8 cellular contexts compared by ENCODE assay signal in the genomic region with DNA sequence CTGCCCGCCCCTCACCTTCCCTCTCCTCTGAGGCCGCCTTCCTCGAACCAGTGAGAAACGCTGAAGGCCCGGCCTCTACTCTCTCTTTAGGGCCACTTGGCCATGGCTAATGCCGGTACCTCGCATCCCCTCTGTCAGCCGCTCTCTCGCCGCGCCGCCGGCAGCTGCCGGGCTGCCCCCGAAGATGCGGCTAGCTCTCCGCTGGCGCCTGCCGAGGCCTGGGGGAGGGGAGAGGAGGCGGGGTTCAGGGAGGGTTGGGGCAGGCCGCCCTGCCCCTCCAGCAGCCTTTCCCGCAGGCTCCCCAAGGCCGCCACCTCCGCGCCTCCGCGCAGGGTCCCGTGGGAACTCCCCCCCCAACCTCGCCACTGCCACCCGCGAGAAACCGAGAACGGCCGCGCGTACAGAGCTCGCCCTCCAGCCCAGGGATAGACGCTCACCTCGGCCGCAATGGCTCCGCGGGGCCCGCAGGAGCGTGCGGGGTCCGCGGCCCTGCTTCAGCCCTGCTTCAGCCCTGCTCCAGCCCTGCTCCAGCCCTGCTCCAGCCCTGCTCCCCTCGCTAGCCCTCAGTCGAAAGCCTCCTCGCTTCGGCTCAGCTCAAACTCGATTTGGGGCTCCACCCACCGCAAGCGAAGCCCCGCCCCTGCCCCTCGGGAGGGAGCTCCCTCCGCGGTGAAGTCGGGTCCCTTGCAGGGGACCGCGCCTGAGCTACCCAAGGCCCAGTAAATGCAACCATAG. TPM values are rescaled to one million over a fixed set of nuclear protein-coding genes. Genes with fewer than 3 reads are reported as not detected.
A peak's percentile ranks its signal among the peaks of the same experiment; 100 is the strongest.
DNase-seq lines count a peak whose midpoint lies in the region; ATAC-seq and TF ChIP-seq lines count a peak whose summit lies in the region.

A gene with protein sequence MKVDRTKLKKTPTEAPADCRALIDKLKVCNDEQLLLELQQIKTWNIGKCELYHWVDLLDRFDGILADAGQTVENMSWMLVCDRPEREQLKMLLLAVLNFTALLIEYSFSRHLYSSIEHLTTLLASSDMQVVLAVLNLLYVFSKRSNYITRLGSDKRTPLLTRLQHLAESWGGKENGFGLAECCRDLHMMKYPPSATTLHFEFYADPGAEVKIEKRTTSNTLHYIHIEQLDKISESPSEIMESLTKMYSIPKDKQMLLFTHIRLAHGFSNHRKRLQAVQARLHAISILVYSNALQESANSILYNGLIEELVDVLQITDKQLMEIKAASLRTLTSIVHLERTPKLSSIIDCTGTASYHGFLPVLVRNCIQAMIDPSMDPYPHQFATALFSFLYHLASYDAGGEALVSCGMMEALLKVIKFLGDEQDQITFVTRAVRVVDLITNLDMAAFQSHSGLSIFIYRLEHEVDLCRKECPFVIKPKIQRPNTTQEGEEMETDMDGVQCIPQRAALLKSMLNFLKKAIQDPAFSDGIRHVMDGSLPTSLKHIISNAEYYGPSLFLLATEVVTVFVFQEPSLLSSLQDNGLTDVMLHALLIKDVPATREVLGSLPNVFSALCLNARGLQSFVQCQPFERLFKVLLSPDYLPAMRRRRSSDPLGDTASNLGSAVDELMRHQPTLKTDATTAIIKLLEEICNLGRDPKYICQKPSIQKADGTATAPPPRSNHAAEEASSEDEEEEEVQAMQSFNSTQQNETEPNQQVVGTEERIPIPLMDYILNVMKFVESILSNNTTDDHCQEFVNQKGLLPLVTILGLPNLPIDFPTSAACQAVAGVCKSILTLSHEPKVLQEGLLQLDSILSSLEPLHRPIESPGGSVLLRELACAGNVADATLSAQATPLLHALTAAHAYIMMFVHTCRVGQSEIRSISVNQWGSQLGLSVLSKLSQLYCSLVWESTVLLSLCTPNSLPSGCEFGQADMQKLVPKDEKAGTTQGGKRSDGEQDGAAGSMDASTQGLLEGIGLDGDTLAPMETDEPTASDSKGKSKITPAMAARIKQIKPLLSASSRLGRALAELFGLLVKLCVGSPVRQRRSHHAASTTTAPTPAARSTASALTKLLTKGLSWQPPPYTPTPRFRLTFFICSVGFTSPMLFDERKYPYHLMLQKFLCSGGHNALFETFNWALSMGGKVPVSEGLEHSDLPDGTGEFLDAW (N-terminal part only) (minus strand): TSS at position 569 of the 735 bp plus-strand sequence. CDS start 32,612 bp downstream, outside the sequence.

- H3K9me3 ChIP-seq in HUES48 (ENCODE audit: control insufficient read depth, insufficient read depth, low read length) (peaks cover 23% of the 10 kb centered on the region), OCI-LY1 (ENCODE audit: low read length) (no peaks in the 10 kb centered on the region)

- H3K79me2 ChIP-seq in OCI-LY1 (ENCODE audit: insufficient read depth, low read length), result peaks cover 34% of the 10 kb centered on the region

- peaks cover 6% of the 10 kb centered on the region; the same call in 1 of the 2 replicates for H3K36me3 ChIP-seq in HUES48 (ENCODE audit: control insufficient read depth, insufficient read depth, low read length)
- peaks cover 9% of the 10 kb centered on the region for H3K36me3 ChIP-seq in OCI-LY1 (ENCODE audit: insufficient read depth, low read length)

- peak within 1 kb of the TSS; percentile 50 to 90 (median 86) for H3K27ac Mint-ChIP-seq in CD14-positive monocyte
- H3K27ac Mint-ChIP-seq in mesothelial cell of epicardium, result peak within 1 kb of the TSS; percentile 88

- H3K4me1 ChIP-seq in HUES48 (ENCODE audit: control insufficient read depth, insufficient read depth, low read length) (no peaks in the 10 kb centered on the region), OCI-LY1 (ENCODE audit: insufficient read depth, low read length, severe bottlenecking) (peaks cover 22% of the 10 kb centered on the region)

- H3K27ac ChIP-seq in HUES48 (ENCODE audit: low read depth, low read length), result peak within 1 kb of the TSS; percentile 97
- peak within 1 kb of the TSS; percentile 66 for H3K27ac ChIP-seq in OCI-LY1 (ENCODE audit: low read depth, low read length, poor library complexity, severe bottlenecking)

- H3K36me3 Mint-ChIP-seq in CD14-positive monocyte (peaks cover 4 to 5% of the 10 kb centered on the region in 2 donors), mesothelial cell of epicardium (peaks cover 3% of the 10 kb centered on the region)

- no peaks in the 10 kb centered on the region for H4K20me1 ChIP-seq in OCI-LY1 (ENCODE audit: insufficient read depth, low read length)

- H3K9ac ChIP-seq in HUES48 (ENCODE audit: low read depth, low read length) (peak within 1 kb of the TSS; percentile 85), OCI-LY1 (ENCODE audit: low read length) (peak within 1 kb of the TSS; percentile 97)

- ATAC-seq in GM19467 (IDR thresholded peaks at IDR 0.05; ENCODE audit: unreplicated experiment), result peak; percentile 34

- H3K9me3 Mint-ChIP-seq in CD14-positive monocyte (peaks cover 0 to 29% (median 7%) of the 10 kb centered on the region in 7 donors), mesothelial cell of epicardium (peaks cover 12% of the 10 kb centered on the region)

- intact Hi-C loops in CD14-positive monocyte (cut with micrococcal nuclease), result loop anchor here (10.0 kb wide), 3 partner anchors 358 to 1118 kb away; partner anchors contain the start of genes GNL3L (in 1 of the 2), MAGED2 (in 1 of the 2) and PHF8 (in 1 of the 2)

- TF ChIP-seq CTCF in CD14-positive monocyte (IDR thresholded peaks at IDR 0.05) (no peak), OCI-LY1 (IDR thresholded peaks at IDR 0.05; ENCODE audit: low read length) (no peak), mesothelial cell of epicardium (IDR thresholded peaks at IDR 0.05; ENCODE audit: unreplicated experiment) (no peak)

- H3K4me3 Mint-ChIP-seq in CD14-positive monocyte, result peak within 1 kb of the TSS; percentile 87 to 93
- peak within 1 kb of the TSS; percentile 81 for H3K4me3 Mint-ChIP-seq in mesothelial cell of epicardium

- peaks cover 2 to 21% (median 3%) of the 10 kb centered on the region in 3 donors for H3K27me3 Mint-ChIP-seq in CD14-positive monocyte (ENCODE audit: low read depth in 3 of 3)
- no peaks in the 10 kb centered on the region for H3K27me3 Mint-ChIP-seq in mesothelial cell of epicardium (ENCODE audit: low read depth)

- DNase-seq in CD14-positive monocyte (ENCODE audit: low spot score) (peak; percentile 55), mesothelial cell of epicardium (ENCODE audit: low spot score in 2 of 2, unreplicated experiment in 2 of 2) (peak; percentile 63 to 89)
- DNase-seq in activated CD8-positive, alpha-beta memory T cell treated with anti-CD3 and anti-CD28 coated beads, Interleukin-2, amount 50 U/mL, for 24 hours (ENCODE audit: extremely low read depth), result peak; percentile 66
- DNase-seq in stimulated activated CD8-positive, alpha-beta memory T cell treated with anti-CD3 and anti-CD28 coated beads, Interleukin-15, amount 100 ng/mL, for 4 hours (ENCODE audit: low read depth in 2 of 2), result peak; percentile 71

- no peaks in the 10 kb centered on the region for H3F3A ChIP-seq in OCI-LY1 (ENCODE audit: insufficient read depth, low read length)

- H2AFZ ChIP-seq in OCI-LY1 (ENCODE audit: low read length), result no peak within 1 kb of the TSS

- in situ Hi-C loops in endometrial microvascular endothelial cells (cut with HindIII; ENCODE audit: inconsistent ontology term, low pct_unique_long_range_greater_than_20kb, low sequenced_read_pairs), result no loop called here

- H3K9me2 ChIP-seq in OCI-LY1 (ENCODE audit: low read depth, low read length), result no peaks in the 10 kb centered on the region

- peak within 1 kb of the TSS; percentile 91 for H3K4me3 ChIP-seq in HUES48 (ENCODE audit: low read depth, low read length)
- H3K4me3 ChIP-seq in OCI-LY1 (ENCODE audit: low read depth, low read length, poor library complexity, severe bottlenecking), result peak within 1 kb of the TSS; percentile 95

- H3K27me3 ChIP-seq in HUES48 (ENCODE audit: control insufficient read depth, insufficient read depth, low read length) (no peaks in the 10 kb centered on the region), OCI-LY1 (ENCODE audit: insufficient read depth, low read length) (no peaks in the 10 kb centered on the region)

- H3K4me1 Mint-ChIP-seq in CD14-positive monocyte, result peaks cover 29% of the 10 kb centered on the region
- H3K4me1 Mint-ChIP-seq in mesothelial cell of epicardium, result peaks cover 11% of the 10 kb centered on the region

- peak within 1 kb of the TSS; percentile 98 for H3K4me2 ChIP-seq in OCI-LY1 (ENCODE audit: low read length)

RNA-seq across cellular contexts. Expression of the gene that starts here (rescaled TPM):
- polyA plus RNA-seq in CD14-positive monocyte, result 1 to 10 TPM; 1.8 to 4.3 TPM
- total RNA-seq in endometrial microvascular endothelial cells (ENCODE audit: inconsistent ontology term) (97.4 TPM), mesothelial cell of epicardium (257 to 277 TPM (median 261 TPM) in 3 replicates)

Comparison
In these comparisons a context has a peak if more than half of its experiments do, and no peak if none do; other contexts are left out.
1. Peak in every context shown above with its lines: DNase-seq, ATAC-seq, H3K4me3 ChIP-seq and H3K27ac ChIP-seq.